9 cellular contexts compared by ENCODE assay signal in genomic region chr1:228471762-228472398, GRCh38. TPM values are rescaled to one million over a fixed set of nuclear protein-coding genes. Genes with fewer than 3 reads are reported as not detected.
DNase-seq lines count a peak whose midpoint lies in the region; ATAC-seq, FAIRE-seq and TF ChIP-seq lines count a peak whose summit lies in the region.
"Had no signal": no experiment of that assay in that cellular context is flagged by ENCODE, and none has a peak within 500 bp of the region (broad histone marks: within the 10 kb centered on the region; RNA-seq: fewer than 3 reads in every experiment).

No MANE protein-coding gene starts in this region.

- DNase-seq in DMS153 treated with DMSO at 0.1 percent for 48 hours (lab: John Stamatoyannopoulos, UW; ENCODE audit: unreplicated experiment) (peak; percentile 37), NCI-H82 treated with DMSO at 0.1 percent for 48 hours (lab: John Stamatoyannopoulos, UW; ENCODE audit: unreplicated experiment) (peak; percentile 40), bronchial epithelial cell (ENCODE audit: low read depth) (peak; percentile 38), mucosa of descending colon (no peak), GM19239 (ENCODE audit: insufficient read length, low spot score) (no peak)
- DNase-seq in activated T-cell treated with anti-CD3 and anti-CD28 coated beads, Interleukin-2, amount 50 U/mL, for 24 hours = no peak

- H3K9me3 Mint-ChIP-seq in activated T-cell treated with anti-CD3 and anti-CD28 coated beads, Interleukin-2, amount 50 U/mL, for 24 hours = no peaks in the 10 kb centered on the region

- WGBS in gastroesophageal sphincter (ENCODE audit: low coverage in 1 of 2), 2 donors = 43 to 100% methylated on average over 1 to 3 of the region's 5 CpGs

- H3K4me3 Mint-ChIP-seq in activated T-cell treated with anti-CD3 and anti-CD28 coated beads, Interleukin-2, amount 50 U/mL, for 24 hours = no peak overlapping the region

- TF ChIP-seq CTCF in bronchial epithelial cell (IDR thresholded peaks at IDR 0.05; ENCODE audit: insufficient read depth, low read length, severe bottlenecking) = peak; percentile 59
- no peak for TF ChIP-seq CTCF in mucosa of descending colon (IDR thresholded peaks at IDR 0.05)
- TF ChIP-seq CTCF in gastroesophageal sphincter (IDR thresholded peaks at IDR 0.05) = peak in 1 of 4 experiments; percentile 22

- H3K4me1 Mint-ChIP-seq in activated T-cell treated with anti-CD3 and anti-CD28 coated beads, Interleukin-2, amount 50 U/mL, for 24 hours (ENCODE audit: low read depth) = peaks cover 20% of the 10 kb centered on the region

- peaks cover 29% of the 10 kb centered on the region for H3K27me3 Mint-ChIP-seq in activated T-cell treated with anti-CD3 and anti-CD28 coated beads, Interleukin-2, amount 50 U/mL, for 24 hours

- H3K27ac Mint-ChIP-seq in activated T-cell treated with anti-CD3 and anti-CD28 coated beads, Interleukin-2, amount 50 U/mL, for 24 hours = no peak overlapping the region

- H3K27ac ChIP-seq in gastroesophageal sphincter = no peak overlapping the region
- H3K27ac ChIP-seq: SJCRH30 had no signal

- H3K27me3 ChIP-seq in bronchial epithelial cell (ENCODE audit: control insufficient read depth, insufficient read depth, low read length) (peaks cover 17% of the 10 kb centered on the region), gastroesophageal sphincter (peaks cover 82% of the 10 kb centered on the region)

- H3K36me3 ChIP-seq in bronchial epithelial cell (ENCODE audit: control insufficient read depth, insufficient read depth, low read length) = no peaks in the 10 kb centered on the region
- H3K36me3 ChIP-seq in mucosa of descending colon (ENCODE audit: low read depth) = no peaks in the 10 kb centered on the region
- H3K36me3 ChIP-seq in gastroesophageal sphincter = no peaks in the 10 kb centered on the region
- H3K36me3 ChIP-seq: SJCRH30 had no signal

- TF ChIP-seq EP300 in gastroesophageal sphincter (IDR thresholded peaks at IDR 0.05) = no peak

- H3K36me3 Mint-ChIP-seq in activated T-cell treated with anti-CD3 and anti-CD28 coated beads, Interleukin-2, amount 50 U/mL, for 24 hours (ENCODE audit: low read depth) = no peaks in the 10 kb centered on the region

- TF ChIP-seq POLR2A in gastroesophageal sphincter (IDR thresholded peaks at IDR 0.05) = no peak

- intact Hi-C loops in mucosa of descending colon (cut with DNase I, micrococcal nuclease) = no loop called here

- H3K4me1 ChIP-seq in mucosa of descending colon (ENCODE audit: low read depth) = no peaks in the 10 kb centered on the region
- H3K4me1 ChIP-seq in gastroesophageal sphincter = no peaks in the 10 kb centered on the region
- H3K4me1 ChIP-seq: SJCRH30 had no signal

- no peak for FAIRE-seq in bronchial epithelial cell (lab: Jason Lieb, UNC)
- no peak for FAIRE-seq in GM19239 (lab: Jason Lieb, UNC)

- H3K4me3 ChIP-seq in bronchial epithelial cell (ENCODE audit: low read depth, low read length) (no peak overlapping the region), mucosa of descending colon (no peak overlapping the region), gastroesophageal sphincter (no peak overlapping the region)
- H3K4me3 ChIP-seq: SJCRH30 had no signal

- ATAC-seq in GM21717 (IDR thresholded peaks at IDR 0.05; ENCODE audit: unreplicated experiment) (peak; percentile 59), mucosa of descending colon (peak; percentile 63), gastroesophageal sphincter (no peak)

- H3K9me3 ChIP-seq in mucosa of descending colon (no peaks in the 10 kb centered on the region), gastroesophageal sphincter (no peaks in the 10 kb centered on the region)
- H3K9me3 ChIP-seq: SJCRH30 had no signal

RNA-seq across cellular contexts. Expression of gene RNF187, which starts 15.3 kb away (rescaled TPM):
- 147 and 179 TPM in 2 replicates for total RNA-seq in bronchial epithelial cell
- total RNA-seq in mucosa of descending colon = 10 to 100 TPM; 67.7 to 84.0 (median 68.4) TPM
- total RNA-seq in gastroesophageal sphincter = 10 to 100 TPM; 33.9 to 80.6 (median 52.4) TPM

RNA-seq across cellular contexts. Expression of gene TRIM17, which starts 55.2 kb away (rescaled TPM):
- total RNA-seq in bronchial epithelial cell (1.6 and 2.4 TPM in 2 replicates), mucosa of descending colon (under 1 TPM in 2 of 3 donors, not detected in 1; 0.39 to 0.76 TPM), gastroesophageal sphincter (not detected)
- total RNA-seq: SJCRH30 had no signal

Comparison
In these comparisons a context has a peak if more than half of its experiments do, and no peak if none do; other contexts are left out.
1. DNase-seq: peak in DMS153 treated with DMSO at 0.1 percent for 48 hours (single experiment), NCI-H82 treated with DMSO at 0.1 percent for 48 hours (single experiment) and bronchial epithelial cell (single experiment); none in mucosa of descending colon (0 of 3), GM19239 (single experiment) and activated T-cell treated with anti-CD3 and anti-CD28 coated beads, Interleukin-2, amount 50 U/mL, for 24 hours (single experiment).